In genomic region chr4:54228563-54229501, GRCh38 we compare ENCODE assay signal across 8 cellular contexts. TPM values are rescaled to one million over a fixed set of nuclear protein-coding genes. Genes with fewer than 3 reads are reported as not detected.
DNase-seq lines count a peak whose midpoint lies in the region; TF ChIP-seq lines count a peak whose summit lies in the region.

PDGFRA (plus strand) TSS chr4:54229293; CDS start chr4:54258769, 29,476 bp downstream.

- H3K9me3 ChIP-seq in ectodermal cell (ENCODE audit: control insufficient read depth, low read length) = no peaks in the 10 kb centered on the region
- no peaks in the 10 kb centered on the region for H3K9me3 ChIP-seq in vagina

- peak within 1 kb of the TSS; percentile 53 for H3K4me3 ChIP-seq in ectodermal cell (ENCODE audit: insufficient read depth, low read depth, low read length)
- H3K4me3 ChIP-seq in vagina = peak within 1 kb of the TSS; percentile 56 to 65

- TF ChIP-seq POLR2A in vagina (IDR thresholded peaks at IDR 0.05) = peak in 1 of 2 donors; percentile 51

- H3K4me1 ChIP-seq in ectodermal cell (ENCODE audit: control insufficient read depth, insufficient read depth, low read length) (peaks cover 34% of the 10 kb centered on the region), vagina (peaks cover 63% of the 10 kb centered on the region)

- WGBS in ectodermal cell, 2 experiments = 2 to 3% methylated on average over 21 to 22 of the region's 22 CpGs

- H3K27ac ChIP-seq in ectodermal cell (ENCODE audit: insufficient read depth, low read depth, low read length, poor library complexity, severe bottlenecking) = peak within 1 kb of the TSS; percentile 12
- peak within 1 kb of the TSS; percentile 87 for H3K27ac ChIP-seq in vagina

- H3K36me3 Mint-ChIP-seq in activated naive CD8-positive, alpha-beta T cell = no peaks in the 10 kb centered on the region
- H3K36me3 Mint-ChIP-seq in activated naive CD8-positive, alpha-beta T cell treated with anti-CD3 and anti-CD28 coated beads for 36 hours = peaks cover 1% of the 10 kb centered on the region
- no peaks in the 10 kb centered on the region for H3K36me3 Mint-ChIP-seq in mesothelial cell of epicardium

- peak within 1 kb of the TSS; percentile 83 for H3K4me3 Mint-ChIP-seq in activated naive CD8-positive, alpha-beta T cell
- no peak within 1 kb of the TSS for H3K4me3 Mint-ChIP-seq in activated naive CD8-positive, alpha-beta T cell treated with anti-CD3 and anti-CD28 coated beads for 36 hours
- peak within 1 kb of the TSS; percentile 80 for H3K4me3 Mint-ChIP-seq in mesothelial cell of epicardium

- no peak within 1 kb of the TSS for H3K27ac Mint-ChIP-seq in activated naive CD8-positive, alpha-beta T cell
- H3K27ac Mint-ChIP-seq in activated naive CD8-positive, alpha-beta T cell treated with anti-CD3 and anti-CD28 coated beads for 36 hours = no peak within 1 kb of the TSS
- H3K27ac Mint-ChIP-seq in mesothelial cell of epicardium = peak within 1 kb of the TSS; percentile 87

- intact Hi-C loops in vagina (cut with DNase I) = loop anchor here (10.0 kb wide), 1 partner anchor 1854 kb away; no protein-coding TSS in a partner anchor

- no peak for TF ChIP-seq CTCF in mesothelial cell of epicardium (IDR thresholded peaks at IDR 0.05; ENCODE audit: unreplicated experiment)
- no peak for TF ChIP-seq CTCF in vagina (IDR thresholded peaks at IDR 0.05)

- peaks cover 100% of the 10 kb centered on the region for H3K27me3 ChIP-seq in ectodermal cell (ENCODE audit: control insufficient read depth, insufficient read depth, low read length, poor library complexity, severe bottlenecking)
- peaks cover 19% of the 10 kb centered on the region for H3K27me3 ChIP-seq in vagina

- H3K4me1 Mint-ChIP-seq in activated naive CD8-positive, alpha-beta T cell (ENCODE audit: low read depth) = peaks cover 47% of the 10 kb centered on the region
- H3K4me1 Mint-ChIP-seq in activated naive CD8-positive, alpha-beta T cell treated with anti-CD3 and anti-CD28 coated beads for 36 hours = peaks cover 31% of the 10 kb centered on the region
- H3K4me1 Mint-ChIP-seq in mesothelial cell of epicardium = peaks cover 53% of the 10 kb centered on the region

- H3K27me3 Mint-ChIP-seq in activated naive CD8-positive, alpha-beta T cell = peaks cover 36% of the 10 kb centered on the region
- peaks cover 95% of the 10 kb centered on the region for H3K27me3 Mint-ChIP-seq in activated naive CD8-positive, alpha-beta T cell treated with anti-CD3 and anti-CD28 coated beads for 36 hours
- peaks cover 95% of the 10 kb centered on the region for H3K27me3 Mint-ChIP-seq in mesothelial cell of epicardium (ENCODE audit: low read depth)

- no peak for DNase-seq in activated naive CD8-positive, alpha-beta T cell treated with anti-CD3 and anti-CD28 coated beads for 36 hours
- DNase-seq in mesothelial cell of epicardium (ENCODE audit: low spot score in 2 of 2, unreplicated experiment in 2 of 2) = peak in 1 of 2 experiments; percentile 45
- peak in 1 of 2 donors; percentile 94 for DNase-seq in vagina (ENCODE audit: extremely low spot score in 2 of 2)
- DNase-seq in OCI-M2 (lab: John Stamatoyannopoulos, UW; ENCODE audit: unreplicated experiment) = no peak
- DNase-seq in NCI-H524 treated with DMSO at 0.1 percent for 48 hours (lab: John Stamatoyannopoulos, UW) = no peak
- no peak for DNase-seq in NCI-H1417 (lab: John Stamatoyannopoulos, UW)

- H3K9me3 Mint-ChIP-seq in activated naive CD8-positive, alpha-beta T cell (ENCODE audit: low read depth) = no peaks in the 10 kb centered on the region
- no peaks in the 10 kb centered on the region for H3K9me3 Mint-ChIP-seq in activated naive CD8-positive, alpha-beta T cell treated with anti-CD3 and anti-CD28 coated beads for 36 hours
- H3K9me3 Mint-ChIP-seq in mesothelial cell of epicardium = no peaks in the 10 kb centered on the region

- no peaks in the 10 kb centered on the region for H3K36me3 ChIP-seq in ectodermal cell (ENCODE audit: control insufficient read depth, insufficient read depth, low read length)
- H3K36me3 ChIP-seq in vagina = no peaks in the 10 kb centered on the region

RNA-seq across cellular contexts. Expression of gene PDGFRA, which starts in this region (rescaled TPM):
- total RNA-seq in activated naive CD8-positive, alpha-beta T cell treated with anti-CD3 and anti-CD28 coated beads for 36 hours = not detected
- 5.5 TPM for polyA plus RNA-seq in ectodermal cell (2013, experiment 1 of 4)
- 6.2 TPM for polyA plus RNA-seq in ectodermal cell (2013, experiment 2 of 4)
- polyA plus RNA-seq in ectodermal cell (2013, experiment 3 of 4) = 5.9 TPM
- polyA plus RNA-seq in ectodermal cell (2013, experiment 4 of 4) = 8.0 TPM
- 94.4 to 105 TPM (median 100 TPM) in 3 replicates for total RNA-seq in mesothelial cell of epicardium
- 141 TPM for total RNA-seq in vagina

Comparison
In these comparisons a context has a peak if more than half of its experiments do, and no peak if none do; other contexts are left out.
1. RNA of gene PDGFRA (total RNA-seq): 141 TPM in vagina (single experiment) and 94.4 to 105 TPM in mesothelial cell of epicardium; not detected in activated naive CD8-positive, alpha-beta T cell treated with anti-CD3 and anti-CD28 coated beads for 36 hours; every median in the first group is over 10 times any median in the second.